In genomic region chr6:113697642-113698410, GRCh38 we compare ENCODE assay signal across 10 cellular contexts.
A peak's percentile ranks its signal among the peaks of the same experiment; 100 is the strongest.
DNase-seq lines count a peak whose midpoint lies in the region; ATAC-seq and FAIRE-seq lines count a peak whose summit lies in the region.
"Had no signal": no experiment of that assay in that cellular context is flagged by ENCODE, and none has a peak within 500 bp of the region (broad histone marks: within the 10 kb centered on the region; RNA-seq: fewer than 3 reads in every experiment).

No MANE protein-coding gene starts in this region.

- 100% methylated on average over 2 of the region's 4 CpGs for WGBS in mesendoderm (ENCODE audit: extremely low coverage, insufficient coverage, low lambda C conversion rate)

- H3K18ac ChIP-seq in mesendoderm (ENCODE audit: low read length) = no peak overlapping the region

- H3K27ac ChIP-seq in mesendoderm (ENCODE audit: low read depth, low read length) = no peak overlapping the region

- no peak overlapping the region for H3K4me2 ChIP-seq in mesendoderm (ENCODE audit: low read length)

- no peak overlapping the region for H3K56ac ChIP-seq in mesendoderm (ENCODE audit: low read length)

- no peaks in the 10 kb centered on the region for H3K36me3 ChIP-seq in mesendoderm (ENCODE audit: control insufficient read depth, insufficient read depth, low read length)

- H3K27me3 ChIP-seq in mesendoderm (ENCODE audit: insufficient read depth, low read length, poor library complexity) = no peaks in the 10 kb centered on the region

- no peak overlapping the region for H3K4ac ChIP-seq in mesendoderm (ENCODE audit: low read depth, low read length)

- no peak overlapping the region for H4K5ac ChIP-seq in mesendoderm (ENCODE audit: low read length)

- H3K79me2 ChIP-seq in mesendoderm (ENCODE audit: control insufficient read depth, insufficient read depth, low read length) = no peaks in the 10 kb centered on the region

- peak; percentile 89 for FAIRE-seq in RCC 7860 (lab: Jason Lieb, UNC)

- no peak overlapping the region for H4K8ac ChIP-seq in mesendoderm (ENCODE audit: low read depth, low read length)

- H2AK5ac ChIP-seq in mesendoderm (ENCODE audit: low read length) = no peak overlapping the region

- no peak overlapping the region for H2BK120ac ChIP-seq in mesendoderm (ENCODE audit: low read depth, low read length)

- no peak overlapping the region for H2BK5ac ChIP-seq in mesendoderm (ENCODE audit: low read length)

- no peak overlapping the region for H3K23ac ChIP-seq in mesendoderm (ENCODE audit: low read length)

- ATAC-seq in HG02798 (IDR thresholded peaks at IDR 0.05; ENCODE audit: poor library complexity, unreplicated experiment) = peak; percentile 63
- ATAC-seq in left lobe of liver = no peak
- ATAC-seq: effector memory CD8-positive, alpha-beta T cell had no signal

- H3K9ac ChIP-seq in mesendoderm (ENCODE audit: low read length) = no peak overlapping the region

- peak; percentile 91 for DNase-seq in EH (ENCODE audit: low read depth)
- peak; percentile 60 for DNase-seq in RCC 7860 (ENCODE audit: low spot score)
- DNase-seq in fibroblast of the conjunctiva (ENCODE audit: low read depth) = peak; percentile 43
- DNase-seq in left lobe of liver (ENCODE audit: low spot score) = no peak
- no peak for DNase-seq in NCI-H187 treated with DMSO at 0.1 percent for 48 hours (lab: John Stamatoyannopoulos, UW)
- DNase-seq in mesendoderm = no peak
- DNase-seq in stimulated activated CD4-positive, alpha-beta T cell treated with anti-CD3 and anti-CD28 coated beads, Interleukin-4, amount 100 ng/mL, for 4 hours = no peak
- DNase-seq: effector memory CD8-positive, alpha-beta T cell; NCI-H446 had no signal

- H3K4me3 ChIP-seq in mesendoderm (ENCODE audit: low read length) = no peak overlapping the region

- H2BK15ac ChIP-seq in mesendoderm (replicated peaks; ENCODE audit: low read depth) = no peak overlapping the region

- H3K4me1 ChIP-seq in mesendoderm (ENCODE audit: control insufficient read depth, low read depth, low read length) = no peaks in the 10 kb centered on the region

- no peaks in the 10 kb centered on the region for H3K79me1 ChIP-seq in mesendoderm (ENCODE audit: low read length)

Comparison
In these comparisons a context has a peak if more than half of its experiments do, and no peak if none do; other contexts are left out.
1. DNase-seq: peak in EH (single experiment), RCC 7860 (single experiment) and fibroblast of the conjunctiva (single experiment); none in left lobe of liver (single experiment), NCI-H187 treated with DMSO at 0.1 percent for 48 hours (single experiment), mesendoderm (single experiment) and stimulated activated CD4-positive, alpha-beta T cell treated with anti-CD3 and anti-CD28 coated beads, Interleukin-4, amount 100 ng/mL, for 4 hours (0 of 2).